In the genomic region with DNA sequence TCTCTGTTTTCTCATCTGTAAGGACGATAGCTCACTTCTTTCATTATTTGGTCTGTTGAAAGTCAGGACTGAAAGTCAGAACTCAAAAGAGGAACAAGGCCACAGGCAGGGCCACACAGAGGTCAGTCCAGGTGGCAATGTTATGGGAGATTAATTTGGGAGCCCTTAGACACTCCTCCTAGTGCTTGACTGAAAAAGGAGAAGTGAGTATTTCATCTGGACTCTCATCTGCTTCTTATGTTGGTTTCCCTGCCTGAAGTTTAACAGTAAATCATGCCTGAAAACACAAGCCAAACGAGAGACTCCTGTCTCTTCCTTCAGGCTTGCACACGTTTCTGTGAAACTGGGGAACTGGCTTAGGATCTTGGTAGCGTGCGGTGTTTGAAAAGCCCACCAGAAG, we compare ENCODE assay signal across 10 cellular contexts.
A peak's percentile ranks its signal among the peaks of the same experiment; 100 is the strongest.
DNase-seq lines count a peak whose midpoint lies in the region; ATAC-seq lines count a peak whose summit lies in the region.
"Had no signal": no experiment of that assay in that cellular context is flagged by ENCODE, and none has a peak within 500 bp of the region (broad histone marks: within the 10 kb centered on the region; RNA-seq: fewer than 3 reads in every experiment).

No MANE protein-coding gene starts in this region.

- no peaks in the 10 kb centered on the region for H3K27me3 ChIP-seq in BLaER1

- H3K9ac ChIP-seq in BLaER1 = peak overlapping the region; percentile 30; the same call in 1 of the 2 replicates

- H3K9me3 ChIP-seq in BLaER1 = peaks cover 26% of the 10 kb centered on the region

- H3K4me2 ChIP-seq in BLaER1 = peak overlapping the region; percentile 79
- H3K4me2 ChIP-seq: A549, GM23338 had no signal

- DNase-seq in NAMALWA (ENCODE audit: low spot score) (peak; percentile 89), DMS79 treated with DMSO at 0.1 percent for 48 hours (lab: John Stamatoyannopoulos, UW) (no peak), superior temporal gyrus (ENCODE audit: extremely low spot score) (no peak), NCI-H1436 (lab: John Stamatoyannopoulos, UW) (no peak), NCI-H526 treated with DMSO at 0.1 percent for 48 hours (lab: John Stamatoyannopoulos, UW) (no peak)

- no peaks in the 10 kb centered on the region for H3K36me3 ChIP-seq in BLaER1

- H3K27ac ChIP-seq in BLaER1 = peak overlapping the region; percentile 78
- H3K27ac ChIP-seq: A549 had no signal

- H3K4me3 ChIP-seq in BLaER1 = no peak overlapping the region
- H3K4me3 ChIP-seq: A549, GM23338 had no signal

- H3K4me1 ChIP-seq in BLaER1 = peaks cover 61% of the 10 kb centered on the region
- H3K4me1 ChIP-seq: A549 had no signal

- H4K20me1 ChIP-seq in BLaER1 = no peaks in the 10 kb centered on the region

- ATAC-seq in GM19324 (IDR thresholded peaks at IDR 0.05; ENCODE audit: low FRiP score, unreplicated experiment) = peak; percentile 85
- peak; percentile 82 for ATAC-seq in HG02943 (IDR thresholded peaks at IDR 0.05; ENCODE audit: low read depth, unreplicated experiment)
- ATAC-seq: A549, GM23338 had no signal
